In the genomic region with DNA sequence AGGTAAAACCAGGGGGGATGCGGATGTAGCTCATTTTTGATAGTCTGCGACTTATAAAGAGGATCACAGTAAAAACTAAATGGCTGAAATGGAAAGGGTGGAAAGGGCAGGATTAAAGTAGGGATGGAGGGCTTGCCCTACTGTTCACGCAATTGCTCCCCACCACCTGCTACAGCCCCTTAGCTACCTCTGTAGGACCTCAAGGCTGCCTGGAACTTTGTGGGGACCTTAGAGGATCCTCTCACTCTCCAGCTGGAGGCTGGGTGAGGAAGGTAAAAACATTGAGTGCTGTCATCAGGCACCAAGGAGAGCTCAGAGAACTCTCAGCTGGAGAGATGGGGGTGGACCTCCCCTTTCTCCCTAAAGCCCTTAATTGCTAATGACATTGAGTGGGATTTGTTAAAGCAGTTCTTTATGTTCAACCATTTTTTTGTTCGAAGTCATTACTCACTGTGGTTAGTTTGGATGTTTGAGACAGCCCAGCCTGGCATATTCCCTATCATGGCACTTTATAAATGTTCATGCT, we compare ENCODE assay signal across 15 cellular contexts.
DNase-seq lines count a peak whose midpoint lies in the region; ATAC-seq and TF ChIP-seq lines count a peak whose summit lies in the region.
"Had no signal": no experiment of that assay in that cellular context is flagged by ENCODE, and none has a peak within 500 bp of the region (broad histone marks: within the 10 kb centered on the region; RNA-seq: fewer than 3 reads in every experiment).

No MANE protein-coding gene starts in this region.

- no peak for TF ChIP-seq POLR2A in vagina (IDR thresholded peaks at IDR 0.05)

- intact Hi-C loops in A673 (cut with micrococcal nuclease; ENCODE audit: unreplicated experiment) (no loop called here), vagina (cut with DNase I) (no loop called here)

- POLR2A ChIA-PET in A673 (lab: Charles Lee; ENCODE audit: low non-redundant PET), result no interaction called here

- TF ChIP-seq CTCF in A673 (conservative IDR thresholded peaks at IDR 0.05; ENCODE audit: low read depth, low read length) (no peak), WERI-Rb-1 (IDR thresholded peaks at IDR 0.05; ENCODE audit: low read depth, low read length) (no peak), vagina (IDR thresholded peaks at IDR 0.05) (no peak)

- H3K9me3 ChIP-seq in A673 (ENCODE audit: low read depth, low read length, poor library complexity, severe bottlenecking) (no peaks in the 10 kb centered on the region), WERI-Rb-1 (ENCODE audit: severe bottlenecking) (no peaks in the 10 kb centered on the region), vagina (no peaks in the 10 kb centered on the region)
- H3K9me3 ChIP-seq: BLaER1 treated with 17β-estradiol and CSF1 and Interleukin-3, amounts not matched to agents 10 nM and 100 nM; Caco-2 had no signal

- H3K36me3 ChIP-seq in A673 (ENCODE audit: insufficient read depth, low read length, poor library complexity, severe bottlenecking) (no peaks in the 10 kb centered on the region), WERI-Rb-1 (no peaks in the 10 kb centered on the region), vagina (no peaks in the 10 kb centered on the region)
- H3K36me3 ChIP-seq: BLaER1 treated with 17β-estradiol and CSF1 and Interleukin-3, amounts not matched to agents 10 nM and 100 nM had no signal

- H3K27ac ChIP-seq in A673 (ENCODE audit: low read depth, low read length, poor library complexity, severe bottlenecking) (no peak overlapping the region), WERI-Rb-1 (no peak overlapping the region), vagina (no peak overlapping the region)
- H3K27ac ChIP-seq: BLaER1 treated with 17β-estradiol and CSF1 and Interleukin-3, amounts not matched to agents 10 nM and 100 nM; C4-2B had no signal

- no peaks in the 10 kb centered on the region for H3K27me3 ChIP-seq in A673 (replicated peaks; ENCODE audit: insufficient read depth, low read depth, low read length, poor library complexity)
- no peaks in the 10 kb centered on the region for H3K27me3 ChIP-seq in WERI-Rb-1 (ENCODE audit: insufficient read depth, low read depth, severe bottlenecking)
- no peaks in the 10 kb centered on the region for H3K27me3 ChIP-seq in vagina
- H3K27me3 ChIP-seq: BLaER1 treated with 17β-estradiol and CSF1 and Interleukin-3, amounts not matched to agents 10 nM and 100 nM had no signal

- no peak for ATAC-seq in HG03097 (IDR thresholded peaks at IDR 0.05; ENCODE audit: low FRiP score, unreplicated experiment)
- ATAC-seq: CD8-positive, alpha-beta T cell had no signal

- H3K4me1 ChIP-seq in A673 (ENCODE audit: insufficient read depth, low read length, poor library complexity, severe bottlenecking) (no peaks in the 10 kb centered on the region), vagina (no peaks in the 10 kb centered on the region)
- H3K4me1 ChIP-seq: BLaER1 treated with 17β-estradiol and CSF1 and Interleukin-3, amounts not matched to agents 10 nM and 100 nM; Caco-2 had no signal

- H3K4me3 ChIP-seq in A673 (ENCODE audit: low read depth, low read length, poor library complexity, severe bottlenecking) (no peak overlapping the region), WERI-Rb-1 (ENCODE audit: low read depth, low read length) (no peak overlapping the region), vagina (no peak overlapping the region)
- H3K4me3 ChIP-seq: BLaER1 treated with 17β-estradiol and CSF1 and Interleukin-3, amounts not matched to agents 10 nM and 100 nM had no signal

- DNase-seq in A673 (ENCODE audit: low spot score), result peak; percentile 7
- DNase-seq in WERI-Rb-1, result peak; percentile 61
- peak; percentile 58 to 60 for DNase-seq in vagina (ENCODE audit: extremely low spot score in 2 of 2)
- DNase-seq in NCI-H510A (lab: John Stamatoyannopoulos, UW), result no peak
- DNase-seq: 8988T; AML-193; Caco-2; Calu3; CD4-positive, alpha-beta T cell; CD8-positive, alpha-beta T cell; DMS79 treated with DMSO at 0.1 percent for 48 hours; GF-D8 had no signal

- BruUV-seq in A673 (replicated peaks; lab: Mats Ljungman, UMichigan), result no TSS peak

- CTCF ChIA-PET in A673 (lab: Charles Lee), result no interaction called here
